Comparison of ENCODE assay signal across 8 cellular contexts in genomic region chr14:54652188-54652889, GRCh38.
DNase-seq lines count a peak whose midpoint lies in the region; TF ChIP-seq lines count a peak whose summit lies in the region.
"Had no signal": no experiment of that assay in that cellular context is flagged by ENCODE, and none has a peak within 500 bp of the region (broad histone marks: within the 10 kb centered on the region; RNA-seq: fewer than 3 reads in every experiment).

No MANE protein-coding gene starts in this region.

- TF ChIP-seq CTCF in lower leg skin (IDR thresholded peaks at IDR 0.05) (no peak), uterus (IDR thresholded peaks at IDR 0.05) (no peak)

- peak overlapping the region in 1 of 2 donors; percentile 3 for H3K9ac ChIP-seq in duodenal mucosa (ENCODE audit: low read depth in 1 of 2, low read length in 2 of 2)

- 18 to 22% methylated on average over 11 of the region's 11 CpGs for WGBS in lower leg skin, 2 donors

- H3K27me3 ChIP-seq in duodenal mucosa (ENCODE audit: control insufficient read depth in 1 of 2, insufficient read depth in 2 of 2, low read length in 2 of 2) (no peaks in the 10 kb centered on the region), uterus (no peaks in the 10 kb centered on the region)

- H3K4me1 ChIP-seq in duodenal mucosa (ENCODE audit: control insufficient read depth in 1 of 2, insufficient read depth in 2 of 2, low read length in 2 of 2) (peaks cover 0 to 14% of the 10 kb centered on the region in 2 donors), uterus (peaks cover 0 to 8% of the 10 kb centered on the region in 2 donors)

- TF ChIP-seq POLR2A in lower leg skin (IDR thresholded peaks at IDR 0.05) (no peak), uterus (IDR thresholded peaks at IDR 0.05) (no peak)

- no peaks in the 10 kb centered on the region for H3K9me3 ChIP-seq in duodenal mucosa (ENCODE audit: control insufficient read depth in 1 of 2, low read length in 2 of 2)
- no peaks in the 10 kb centered on the region for H3K9me3 ChIP-seq in uterus

- H3K36me3 ChIP-seq in duodenal mucosa (ENCODE audit: control insufficient read depth in 1 of 2, insufficient read depth in 2 of 2, low read length in 2 of 2): no peaks in the 10 kb centered on the region
- no peaks in the 10 kb centered on the region for H3K36me3 ChIP-seq in uterus

- H3K27ac ChIP-seq in duodenal mucosa (ENCODE audit: low read depth, low read length) (peak overlapping the region; percentile 77), uterus (peak overlapping the region; percentile 86 to 97)

- DNase-seq in M059J (ENCODE audit: low read depth): peak; percentile 99
- DNase-seq in lower leg skin (ENCODE audit: low spot score in 2 of 2): peak; percentile 90 to 96
- DNase-seq in uterus: peak; percentile 89 to 93
- DNase-seq in NAMALWA (ENCODE audit: low spot score): no peak
- no peak for DNase-seq in activated CD4-positive, CD25-positive, alpha-beta regulatory T cell treated with anti-CD3 and anti-CD28 coated beads, Interleukin-2, amount 50 U/mL, for 72 hours
- DNase-seq in NCI-H187 (lab: John Stamatoyannopoulos, UW): no peak

- H3K4me3 ChIP-seq in duodenal mucosa (ENCODE audit: low read depth in 1 of 2, low read length in 2 of 2) (peak overlapping the region; percentile 4 to 19), lower leg skin (ENCODE audit: low read depth, poor library complexity, severe bottlenecking) (no peak overlapping the region), uterus (no peak overlapping the region)
- H3K4me3 ChIP-seq: K562 had no signal

- intact Hi-C loops in lower leg skin (cut with DNase I; ENCODE audit: low total_unique reads) (no loop called here), uterus (cut with DNase I; ENCODE audit: low total_unique reads) (no loop called here)

Comparison
In these comparisons a context has a peak if more than half of its experiments do, and no peak if none do; other contexts are left out.
1. DNase-seq: peak in M059J (single experiment), lower leg skin (2 of 2) and uterus (2 of 2); none in NAMALWA (single experiment), activated CD4-positive, CD25-positive, alpha-beta regulatory T cell treated with anti-CD3 and anti-CD28 coated beads, Interleukin-2, amount 50 U/mL, for 72 hours (single experiment) and NCI-H187 (0 of 2).
2. H3K4me3 ChIP-seq: peak in duodenal mucosa (2 of 2); none in lower leg skin (single experiment) and uterus (0 of 2).